Comparison of ENCODE assay signal across 14 cellular contexts in the genomic region with DNA sequence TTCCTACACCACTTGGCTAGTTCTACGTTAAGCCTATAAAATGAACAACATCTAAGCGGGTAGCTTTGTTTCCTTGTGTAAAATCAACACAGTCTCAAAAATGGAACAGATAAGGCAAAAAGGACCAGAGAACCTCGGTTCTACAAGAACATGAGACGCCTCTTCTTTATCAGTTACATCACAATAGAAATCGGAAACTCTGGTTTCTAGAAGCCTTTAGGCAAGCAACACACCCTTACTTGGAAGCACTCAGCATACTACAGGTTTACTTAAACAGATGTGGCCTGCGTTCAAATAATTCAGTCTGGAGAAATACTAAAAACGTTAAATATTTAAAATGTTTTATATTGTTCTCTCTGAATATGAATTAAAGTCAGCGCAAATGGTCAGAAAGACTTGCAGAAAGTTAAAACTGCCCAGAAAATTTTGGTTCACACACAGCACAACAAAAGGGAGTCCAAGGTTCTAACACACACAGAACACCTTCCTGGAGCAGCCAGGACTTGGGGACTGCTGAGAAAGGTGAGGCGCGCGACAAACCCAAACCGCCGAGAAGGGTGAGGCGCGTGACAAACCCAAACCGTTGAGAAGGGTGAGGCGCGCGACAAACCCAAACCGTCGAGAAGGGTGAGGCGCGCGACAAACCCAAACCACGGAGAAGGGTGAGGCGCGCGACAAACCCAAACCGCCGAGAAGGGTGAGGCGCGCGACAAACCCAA. TPM values are rescaled to one million over a fixed set of nuclear protein-coding genes. Genes with fewer than 3 reads are reported as not detected.
A peak's percentile ranks its signal among the peaks of the same experiment; 100 is the strongest.
DNase-seq lines count a peak whose midpoint lies in the region; ATAC-seq and TF ChIP-seq lines count a peak whose summit lies in the region.
"Had no signal": no experiment of that assay in that cellular context is flagged by ENCODE, and none has a peak within 500 bp of the region (broad histone marks: within the 10 kb centered on the region; RNA-seq: fewer than 3 reads in every experiment).

No MANE protein-coding gene starts in this region.

- POLR2A ChIA-PET in HEK293T (lab: Yijun Ruan, JAX): no interaction called here

- peaks cover 61% of the 10 kb centered on the region for H3K4me1 Mint-ChIP-seq in activated naive CD4-positive, alpha-beta T cell treated with anti-CD3 and anti-CD28 coated beads, Interleukin-2, amount 50 U/mL, for 24 hours
- peaks cover 29% of the 10 kb centered on the region for H3K4me1 Mint-ChIP-seq in activated naive CD8-positive, alpha-beta T cell treated with anti-CD3 and anti-CD28 coated beads for 36 hours

- CTCF ChIA-PET in HEK293T (lab: Yijun Ruan, JAX): no interaction called here

- no peaks in the 10 kb centered on the region for H3K9me3 Mint-ChIP-seq in activated naive CD4-positive, alpha-beta T cell treated with anti-CD3 and anti-CD28 coated beads, Interleukin-2, amount 50 U/mL, for 24 hours
- H3K9me3 Mint-ChIP-seq in activated naive CD8-positive, alpha-beta T cell treated with anti-CD3 and anti-CD28 coated beads for 36 hours: peaks cover 5% of the 10 kb centered on the region
- H3K9me3 Mint-ChIP-seq: activated T-cell treated with anti-CD3 and anti-CD28 coated beads, Interleukin-2, amount 50 U/mL, for 4 hours had no signal

- DNase-seq in activated naive CD4-positive, alpha-beta T cell (lab: John Stamatoyannopoulos, UW): no peak
- no peak for DNase-seq in activated naive CD8-positive, alpha-beta T cell treated with anti-CD3 and anti-CD28 coated beads for 36 hours
- no peak for DNase-seq in left lung
- no peak for DNase-seq in upper lobe of left lung
- DNase-seq in HEK293T (ENCODE audit: extremely low spot score): no peak
- DNase-seq in NCI-H1436 treated with DMSO at 0.1 percent for 48 hours (lab: John Stamatoyannopoulos, UW): no peak
- DNase-seq in GOT3 (lab: John Stamatoyannopoulos, UW): no peak
- DNase-seq: activated T-cell treated with anti-CD3 and anti-CD28 coated beads, Interleukin-2, amount 50 U/mL, for 4 hours; dermis blood vessel endothelial cell; NCI-H1436; NK-92 treated with Interleukin-12 subunit alpha and Interleukin-12 subunit beta, amount 100 ng/mL, for 24 hours; posterior cingulate gyrus; stimulated activated CD4-positive, alpha-beta T cell treated with anti-CD3 and anti-CD28 coated beads, Interleukin-4, amount 100 ng/mL, for 24 hours had no signal

- peak overlapping the region; percentile 84 for H3K27ac Mint-ChIP-seq in activated naive CD4-positive, alpha-beta T cell treated with anti-CD3 and anti-CD28 coated beads, Interleukin-2, amount 50 U/mL, for 24 hours
- H3K27ac Mint-ChIP-seq in activated naive CD8-positive, alpha-beta T cell treated with anti-CD3 and anti-CD28 coated beads for 36 hours: peak overlapping the region; percentile 25

- H3K36me3 Mint-ChIP-seq in activated naive CD4-positive, alpha-beta T cell treated with anti-CD3 and anti-CD28 coated beads, Interleukin-2, amount 50 U/mL, for 24 hours: peaks cover 17% of the 10 kb centered on the region
- H3K36me3 Mint-ChIP-seq in activated naive CD8-positive, alpha-beta T cell treated with anti-CD3 and anti-CD28 coated beads for 36 hours: peaks cover 41% of the 10 kb centered on the region

- H3K9me3 ChIP-seq in left lung (no peaks in the 10 kb centered on the region), upper lobe of left lung (no peaks in the 10 kb centered on the region)

- TF ChIP-seq CTCF in left lung (IDR thresholded peaks at IDR 0.05) (no peak), upper lobe of left lung (IDR thresholded peaks at IDR 0.05) (no peak)

- H3K27me3 ChIP-seq in left lung (no peaks in the 10 kb centered on the region), upper lobe of left lung (no peaks in the 10 kb centered on the region)

- H3K27ac ChIP-seq in left lung (peak overlapping the region; percentile 71 to 75), upper lobe of left lung (peak overlapping the region; percentile 74 to 78 (median 76))

- no peak for TF ChIP-seq EP300 in upper lobe of left lung (IDR thresholded peaks at IDR 0.05)

- intact Hi-C loops in left lung (cut with DNase I): no loop called here

- no peak for TF ChIP-seq POLR2A in upper lobe of left lung (IDR thresholded peaks at IDR 0.05)

- no peaks in the 10 kb centered on the region for H3K27me3 Mint-ChIP-seq in activated naive CD4-positive, alpha-beta T cell treated with anti-CD3 and anti-CD28 coated beads, Interleukin-2, amount 50 U/mL, for 24 hours
- H3K27me3 Mint-ChIP-seq in activated naive CD8-positive, alpha-beta T cell treated with anti-CD3 and anti-CD28 coated beads for 36 hours: no peaks in the 10 kb centered on the region

- peak overlapping the region; percentile 39 for H3K4me3 Mint-ChIP-seq in activated naive CD4-positive, alpha-beta T cell treated with anti-CD3 and anti-CD28 coated beads, Interleukin-2, amount 50 U/mL, for 24 hours
- H3K4me3 Mint-ChIP-seq in activated naive CD8-positive, alpha-beta T cell treated with anti-CD3 and anti-CD28 coated beads for 36 hours: no peak overlapping the region
- H3K4me3 Mint-ChIP-seq: activated T-cell treated with anti-CD3 and anti-CD28 coated beads, Interleukin-2, amount 50 U/mL, for 4 hours had no signal

- H3K4me1 ChIP-seq in left lung (peaks cover 7 to 17% of the 10 kb centered on the region in 2 donors), upper lobe of left lung (peaks cover 15 to 21% (median 17%) of the 10 kb centered on the region in 4 donors)

- H3K36me3 ChIP-seq in left lung: peaks cover 0 to 6% of the 10 kb centered on the region in 2 donors
- H3K36me3 ChIP-seq in upper lobe of left lung: peaks cover 0 to 6% (median 0%) of the 10 kb centered on the region in 4 donors

- ATAC-seq in left lung (peak; percentile 70), upper lobe of left lung (ENCODE audit: low FRiP score in 2 of 2) (no peak)

- H3K4me3 ChIP-seq in left lung (no peak overlapping the region), upper lobe of left lung (no peak overlapping the region)

- 79 to 81% methylated on average over 26 to 28 of the region's 33 CpGs for WGBS in upper lobe of left lung, 2 donors

TF ChIP-seq in HEK293T, 16 proteins besides CTCF, POLR2A, EP300 and RAD21:
- no peak for TF ChIP-seq SUZ12 (IDR thresholded peaks at IDR 0.05)
- no peak for TF ChIP-seq CTBP1 (IDR thresholded peaks at IDR 0.05; ENCODE audit: borderline replicate concordance)
- no peak for TF ChIP-seq ZNF384 (IDR thresholded peaks at IDR 0.05)
TF ChIP-seq in HEK293T: peak in this region for 0.

RNA-seq across cellular contexts. Expression of gene ESYT2, which starts 25.9 kb away (rescaled TPM):
- 10 to 100 TPM; 52.1 to 52.5 TPM for total RNA-seq in activated naive CD8-positive, alpha-beta T cell treated with anti-CD3 and anti-CD28 coated beads for 36 hours
- 10 to 100 TPM; 69.7 to 75.7 TPM for total RNA-seq in left lung
- total RNA-seq in upper lobe of left lung: 100 to 1,000 TPM in 2 of 6 donors, 10 to 100 TPM in 4; 60.7 to 115 (median 74.7) TPM

RNA-seq across cellular contexts. Expression of gene DYNC2I1, which starts 53.0 kb away (rescaled TPM):
- 10 to 100 TPM; 12.4 to 14.3 TPM for total RNA-seq in activated naive CD8-positive, alpha-beta T cell treated with anti-CD3 and anti-CD28 coated beads for 36 hours
- total RNA-seq in left lung (10 to 100 TPM; 10.8 to 17.3 TPM), upper lobe of left lung (10 to 100 TPM; 17.7 to 61.8 (median 27.3) TPM)
